1 cellular context compared by ENCODE assay signal in genomic region chr1:94165843-94166242, GRCh38.
TF ChIP-seq lines count a peak whose summit lies in the region.

No MANE protein-coding gene starts in this region.

TF ChIP-seq in endothelial cell of umbilical vein, 7 proteins besides CTCF, POLR2A, EP300 and RAD21 (continued from another document):
- TF ChIP-seq MAX (IDR thresholded peaks at IDR 0.05; ENCODE audit: insufficient read depth, insufficient read length) (no peak), JUN (IDR thresholded peaks at IDR 0.05; ENCODE audit: borderline replicate concordance, insufficient read depth, insufficient read length, low read depth) (no peak)
